Comparison of ENCODE assay signal across 22 cellular contexts in the genomic region with DNA sequence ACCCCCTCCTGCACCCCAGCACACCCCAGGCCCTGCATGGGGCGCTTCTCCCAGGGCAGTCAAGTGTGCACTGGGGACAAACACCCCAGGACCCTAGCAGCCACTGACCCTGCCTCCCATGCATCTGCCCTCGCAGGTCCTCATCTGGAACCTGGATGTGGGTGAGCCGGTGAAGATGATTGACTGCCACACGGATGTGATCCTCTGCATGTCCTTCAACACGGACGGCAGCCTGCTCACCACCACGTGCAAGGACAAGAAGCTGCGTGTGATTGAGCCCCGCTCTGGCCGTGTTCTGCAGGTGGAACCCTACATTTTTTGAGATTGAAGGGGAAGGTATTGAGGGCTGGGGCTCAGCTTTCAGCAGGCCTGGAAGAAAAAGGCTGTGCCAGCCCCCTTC.
"Had no signal": no experiment of that assay in that cellular context is flagged by ENCODE, and none has a peak within 500 bp of the region (broad histone marks: within the 10 kb centered on the region; RNA-seq: fewer than 3 reads in every experiment).

No MANE protein-coding gene starts in this region.

- DNase-seq: colonic mucosa; cortex of kidney; dermis blood vessel endothelial cell; effector CD4-positive, alpha-beta T cell; effector CD8-positive, alpha-beta T cell; effector memory CD4-positive, alpha-beta T cell; effector memory CD8-positive, alpha-beta T cell; endodermal cell; erythroblast; esophagus squamous epithelium; foreskin fibroblast; foreskin keratinocyte; foreskin melanocyte; gastrocnemius medialis; glutamatergic neuron; heart right ventricle had no signal

- ATAC-seq: effector memory CD8-positive, alpha-beta T cell; esophagus mucosa; foreskin keratinocyte; gastrocnemius medialis; gastroesophageal sphincter; heart right ventricle had no signal

- H3K27me3 ChIP-seq: colonic mucosa, dorsolateral prefrontal cortex, gastrocnemius medialis, heart right ventricle had no signal

- H3K4me1 ChIP-seq: colonic mucosa, foreskin keratinocyte, gastrocnemius medialis, gastroesophageal sphincter had no signal

- H3K27ac ChIP-seq: colonic mucosa, coronary artery, epithelial cell of prostate, esophagus muscularis mucosa, esophagus squamous epithelium, foreskin keratinocyte, gastrocnemius medialis, gastroesophageal sphincter, heart right ventricle had no signal

- H3K9me3 ChIP-seq: colonic mucosa, esophagus muscularis mucosa, esophagus squamous epithelium, gastrocnemius medialis, gastroesophageal sphincter, heart right ventricle had no signal

- H3K4me3 ChIP-seq: colonic mucosa, coronary artery, dorsolateral prefrontal cortex, esophagus muscularis mucosa, esophagus squamous epithelium, gastrocnemius medialis, gastroesophageal sphincter, heart right ventricle had no signal

- H3K36me3 ChIP-seq: colonic mucosa, esophagus squamous epithelium, gastrocnemius medialis had no signal
